9 cellular contexts compared by ENCODE assay signal in the genomic region with DNA sequence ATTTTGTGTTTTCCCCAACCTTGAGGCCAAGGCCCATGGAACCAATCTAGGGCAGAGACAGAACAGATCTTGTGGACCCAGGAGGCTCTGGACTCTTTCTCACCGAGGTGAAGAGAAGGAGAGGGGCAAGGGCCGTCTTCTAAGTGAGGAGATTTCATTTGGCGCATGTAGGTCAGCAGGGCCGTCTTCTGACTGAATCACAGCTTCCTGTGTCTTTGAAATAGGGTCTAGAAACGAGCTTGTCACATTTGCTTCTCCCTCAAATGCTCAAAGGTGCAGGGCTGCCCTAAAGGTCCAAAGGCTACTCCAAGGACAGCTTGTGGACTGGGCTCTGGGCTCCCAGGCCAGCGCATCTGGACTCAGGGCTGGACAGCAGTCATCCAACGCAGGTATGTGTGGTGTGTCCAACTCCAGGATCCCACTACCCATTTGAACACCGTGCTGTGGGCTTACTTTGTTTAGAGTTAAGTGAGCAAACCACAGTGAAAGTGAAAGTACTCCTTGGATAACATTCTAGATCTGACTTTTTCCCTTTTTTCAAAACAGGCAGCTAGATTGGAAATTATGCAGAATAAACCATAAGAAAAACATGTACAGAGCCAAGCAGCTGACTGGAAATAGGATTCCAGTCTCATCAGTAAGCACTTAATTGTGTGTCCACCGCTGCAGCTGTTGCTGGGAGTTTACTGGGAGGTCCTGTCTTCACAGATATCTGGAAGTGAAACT.
DNase-seq lines count a peak whose midpoint lies in the region; ATAC-seq, FAIRE-seq and TF ChIP-seq lines count a peak whose summit lies in the region.
"Had no signal": no experiment of that assay in that cellular context is flagged by ENCODE, and none has a peak within 500 bp of the region (broad histone marks: within the 10 kb centered on the region; RNA-seq: fewer than 3 reads in every experiment).

No MANE protein-coding gene starts in this region.

- H2BK15ac ChIP-seq in mesenchymal stem cell (ENCODE audit: low read depth, poor library complexity, severe bottlenecking) = no peak overlapping the region

- H3K4me1 ChIP-seq in adrenal gland (replicated peaks in 1 of 2) (peaks cover 0 to 10% of the 10 kb centered on the region in 2 donors), mesenchymal stem cell (ENCODE audit: control insufficient read depth, insufficient read depth, low read depth, low read length) (peaks cover 3% of the 10 kb centered on the region), upper lobe of right lung (peaks cover 13% of the 10 kb centered on the region)

- no peak overlapping the region for H3K23ac ChIP-seq in mesenchymal stem cell (ENCODE audit: low read length in 2 of 2)

- peak overlapping the region; percentile 76 for H2AFZ ChIP-seq in mesenchymal stem cell (ENCODE audit: low read depth, low read length)

- H3K4ac ChIP-seq in mesenchymal stem cell (ENCODE audit: low read depth in 1 of 2, low read length in 2 of 2) = peak overlapping the region in 1 of 2 experiments; percentile 54

- H2BK5ac ChIP-seq in mesenchymal stem cell (ENCODE audit: low read depth, low read length, poor library complexity, severe bottlenecking) = no peak overlapping the region

- DNase-seq in activated naive CD4-positive, alpha-beta T cell treated with Interleukin-2 at 50 U/mL for 16 hours = no peak
- no peak for DNase-seq in adrenal gland
- peak; percentile 56 for DNase-seq in mesenchymal stem cell
- DNase-seq in upper lobe of right lung = no peak
- no peak for DNase-seq in GM19239 (ENCODE audit: insufficient read length, low spot score)
- DNase-seq in NCI-H1092 treated with DMSO at 0.1 percent for 48 hours (lab: John Stamatoyannopoulos, UW) = no peak
- DNase-seq: PC-3 had no signal

- no peak overlapping the region for H2AK5ac ChIP-seq in mesenchymal stem cell (ENCODE audit: low read length, severe bottlenecking)

- H3K4me2 ChIP-seq in mesenchymal stem cell (ENCODE audit: low read length, poor library complexity, severe bottlenecking) = no peak overlapping the region

- H3K14ac ChIP-seq in mesenchymal stem cell (ENCODE audit: low read length in 2 of 2) = peak overlapping the region in 1 of 2 experiments; percentile 53

- H3K27me3 Mint-ChIP-seq in activated naive CD4-positive, alpha-beta T cell treated with anti-CD3 and anti-CD28 coated beads, Interleukin-2, amount 50 U/mL, for 24 hours = no peaks in the 10 kb centered on the region

- H3K27ac Mint-ChIP-seq in activated naive CD4-positive, alpha-beta T cell treated with anti-CD3 and anti-CD28 coated beads, Interleukin-2, amount 50 U/mL, for 24 hours = peak overlapping the region; percentile 13

- peak overlapping the region; percentile 85 for H4K8ac ChIP-seq in mesenchymal stem cell (ENCODE audit: low read length)

- no peaks in the 10 kb centered on the region for H3K36me3 Mint-ChIP-seq in activated naive CD4-positive, alpha-beta T cell treated with anti-CD3 and anti-CD28 coated beads, Interleukin-2, amount 50 U/mL, for 24 hours

- no peak for TF ChIP-seq CTCF in adrenal gland (IDR thresholded peaks at IDR 0.05)
- TF ChIP-seq CTCF in upper lobe of right lung (IDR thresholded peaks at IDR 0.05) = no peak

- no peaks in the 10 kb centered on the region for H3K36me3 ChIP-seq in adrenal gland (replicated peaks in 1 of 2)
- H3K36me3 ChIP-seq in mesenchymal stem cell (ENCODE audit: control insufficient read depth in 1 of 2, insufficient read depth in 2 of 2, low read depth in 1 of 2, low read length in 2 of 2) = no peaks in the 10 kb centered on the region
- no peaks in the 10 kb centered on the region for H3K36me3 ChIP-seq in upper lobe of right lung

- peaks cover 20% of the 10 kb centered on the region for H3K4me1 Mint-ChIP-seq in activated naive CD4-positive, alpha-beta T cell treated with anti-CD3 and anti-CD28 coated beads, Interleukin-2, amount 50 U/mL, for 24 hours

- intact Hi-C loops in adrenal gland (cut with DNase I) (no loop called here), upper lobe of right lung (cut with DNase I) (no loop called here)

- no peak for TF ChIP-seq POLR2A in adrenal gland (IDR thresholded peaks at IDR 0.05)

- H2BK120ac ChIP-seq in mesenchymal stem cell (ENCODE audit: low read depth, low read length) = no peak overlapping the region

- peak overlapping the region in 1 of 2 experiments; percentile 84 for H2BK12ac ChIP-seq in mesenchymal stem cell (ENCODE audit: low read length in 2 of 2)

- H3K27me3 ChIP-seq in adrenal gland (no peaks in the 10 kb centered on the region), mesenchymal stem cell (ENCODE audit: control insufficient read depth in 1 of 2, insufficient read depth in 1 of 2, low read length in 2 of 2) (peaks cover 0 to 14% of the 10 kb centered on the region in 2 experiments), upper lobe of right lung (no peaks in the 10 kb centered on the region)

- H3K9ac ChIP-seq in mesenchymal stem cell (ENCODE audit: low read length) = peak overlapping the region; percentile 40

- 58 to 69% (median 61%) methylated on average over 9 of the region's 9 CpGs for WGBS in adrenal gland, 4 donors
- 72% methylated on average over 9 of the region's 9 CpGs for WGBS in mesenchymal stem cell

- ATAC-seq in upper lobe of right lung (no peak), GM18517 (IDR thresholded peaks at IDR 0.05; ENCODE audit: unreplicated experiment) (no peak)
- ATAC-seq: PC-3 had no signal

- peak overlapping the region in 1 of 2 experiments; percentile 69 for H3K18ac ChIP-seq in mesenchymal stem cell (ENCODE audit: low read depth in 1 of 2, low read length in 2 of 2)

- H4K91ac ChIP-seq in mesenchymal stem cell (ENCODE audit: low read length) = no peak overlapping the region

- no peaks in the 10 kb centered on the region for H3K79me1 ChIP-seq in mesenchymal stem cell (replicated peaks; ENCODE audit: low read length, poor library complexity, severe bottlenecking)

- H3K4me3 ChIP-seq in adrenal gland (peak overlapping the region in 1 of 4 donors; percentile 36), mesenchymal stem cell (ENCODE audit: insufficient read depth in 1 of 2, low read depth in 1 of 2, low read length in 2 of 2) (peak overlapping the region in 1 of 2 experiments; percentile 64), upper lobe of right lung (peak overlapping the region; percentile 3)

- H3K9me3 Mint-ChIP-seq in activated naive CD4-positive, alpha-beta T cell treated with anti-CD3 and anti-CD28 coated beads, Interleukin-2, amount 50 U/mL, for 24 hours = no peaks in the 10 kb centered on the region

- H3K27ac ChIP-seq in adrenal gland = peak overlapping the region in 3 of 5 donors; percentile 2 to 37 (median 37)
- no peak overlapping the region for H3K27ac ChIP-seq in mesenchymal stem cell (ENCODE audit: low read length, poor library complexity, severe bottlenecking)
- H3K27ac ChIP-seq in upper lobe of right lung = peak overlapping the region; percentile 44

- no peak for FAIRE-seq in GM19239 (lab: Jason Lieb, UNC)

- H3K9me3 ChIP-seq in adrenal gland (replicated peaks in 1 of 3) (no peaks in the 10 kb centered on the region), mesenchymal stem cell (ENCODE audit: control insufficient read depth, low read length) (no peaks in the 10 kb centered on the region), upper lobe of right lung (no peaks in the 10 kb centered on the region)

- H3K4me3 Mint-ChIP-seq in activated naive CD4-positive, alpha-beta T cell treated with anti-CD3 and anti-CD28 coated beads, Interleukin-2, amount 50 U/mL, for 24 hours = peak overlapping the region; percentile 67
